In the genomic region with DNA sequence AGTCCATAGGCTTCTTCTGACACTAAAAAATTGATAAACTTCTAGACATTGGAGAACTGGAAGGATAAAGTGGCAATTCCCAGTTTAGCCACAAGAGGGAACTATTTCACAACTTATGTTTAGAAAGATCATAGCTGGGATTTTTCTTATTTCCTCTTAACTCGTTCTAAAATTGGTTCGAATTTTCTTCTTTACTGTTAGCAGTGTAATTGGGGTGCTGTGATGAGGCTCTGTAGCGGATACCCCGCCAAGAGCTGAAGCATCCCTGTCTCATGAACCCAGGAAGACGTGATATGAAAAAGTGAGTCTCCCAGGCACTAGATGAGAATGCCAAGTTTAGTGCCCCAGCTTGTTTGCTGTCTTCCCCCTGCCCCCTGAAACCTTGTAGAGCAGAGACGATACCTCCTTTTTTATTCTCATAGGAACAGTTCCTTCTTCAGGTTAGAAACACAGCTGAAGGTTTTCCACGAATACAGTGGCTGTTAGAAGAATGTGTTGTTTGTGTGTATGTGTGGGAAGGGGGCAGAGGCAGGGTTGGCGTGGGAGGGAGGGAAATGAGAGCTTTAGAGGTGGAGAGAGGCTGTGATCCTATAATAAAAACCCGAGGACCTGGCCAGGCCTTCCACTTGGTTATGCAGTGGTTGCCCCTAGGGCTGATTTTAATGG, we compare ENCODE assay signal across 7 cellular contexts.
DNase-seq lines count a peak whose midpoint lies in the region; ATAC-seq and TF ChIP-seq lines count a peak whose summit lies in the region.

No MANE protein-coding gene starts in this region.

- CTCF ChIA-PET in HEK293 (lab: Yijun Ruan, JAX), result interaction anchor here (0.5 to 4.7 kb wide), 41 partner anchors 9 to 1234 kb away, joined by 3 to 70 read pairs (median 4); no protein-coding TSS in a partner anchor

- H3K4me1 ChIP-seq in HEK293 (ENCODE audit: control insufficient read depth, insufficient read depth, low read length) (no peaks in the 10 kb centered on the region), NT2/D1 (ENCODE audit: insufficient read depth, insufficient read length) (no peaks in the 10 kb centered on the region), liver (ENCODE audit: control insufficient read depth in 4 of 4, insufficient read depth in 4 of 4, low read length in 3 of 4) (peaks cover 0 to 7% (median 6%) of the 10 kb centered on the region in 4 donors), upper lobe of right lung (peaks cover 8% of the 10 kb centered on the region)

- ATAC-seq in upper lobe of right lung (no peak), HG02938 (IDR thresholded peaks at IDR 0.05; ENCODE audit: unreplicated experiment) (no peak)

- H3K4me3 ChIP-seq in HEK293 (ENCODE audit: low read depth, low read length) (peak overlapping the region; percentile 23), NT2/D1 (ENCODE audit: insufficient read length, low read depth) (no peak overlapping the region), liver (ENCODE audit: low read depth in 1 of 3, low read length in 3 of 3) (peak overlapping the region in 1 of 3 donors; percentile 4), upper lobe of right lung (no peak overlapping the region)

- H3K27ac ChIP-seq in HEK293 (ENCODE audit: extremely low read depth, low read depth, low read length), result no peak overlapping the region
- H3K27ac ChIP-seq in liver (ENCODE audit: low read depth in 1 of 2, low read length in 2 of 2), result no peak overlapping the region
- H3K27ac ChIP-seq in upper lobe of right lung, result no peak overlapping the region

- peak overlapping the region; percentile 54 for H3K9ac ChIP-seq in NT2/D1 (ENCODE audit: insufficient read length, low read depth)
- peak overlapping the region in 1 of 2 donors; percentile 50 for H3K9ac ChIP-seq in liver (ENCODE audit: low read depth in 1 of 2, low read length in 2 of 2)

- intact Hi-C loops in upper lobe of right lung (cut with DNase I), result no loop called here

- H3K27me3 ChIP-seq in NT2/D1 (ENCODE audit: insufficient read depth, insufficient read length) (no peaks in the 10 kb centered on the region), liver (ENCODE audit: control insufficient read depth in 4 of 4, insufficient read depth in 4 of 4, low read length in 3 of 4) (no peaks in the 10 kb centered on the region), upper lobe of right lung (no peaks in the 10 kb centered on the region)

- H3K36me3 ChIP-seq in HEK293 (ENCODE audit: control insufficient read depth in 2 of 2, insufficient read depth in 1 of 2, low read length in 2 of 2), result no peaks in the 10 kb centered on the region
- no peaks in the 10 kb centered on the region for H3K36me3 ChIP-seq in NT2/D1 (ENCODE audit: insufficient read depth, insufficient read length, low read length)
- no peaks in the 10 kb centered on the region for H3K36me3 ChIP-seq in liver (ENCODE audit: control insufficient read depth in 4 of 4, insufficient read depth in 3 of 4, low read depth in 1 of 4, low read length in 3 of 4)
- no peaks in the 10 kb centered on the region for H3K36me3 ChIP-seq in upper lobe of right lung

- 12% methylated on average over 9 of the region's 9 CpGs for WGBS in liver

- TF ChIP-seq CTCF in HEK293 (tag by site-specific recombination; IDR thresholded peaks at IDR 0.05), result peak; percentile 26; the same call in 1 of the 2 replicates
- TF ChIP-seq CTCF in liver (IDR thresholded peaks at IDR 0.05; ENCODE audit: low read depth, low read length, missing input control), result peak; percentile 86
- TF ChIP-seq CTCF in upper lobe of right lung (IDR thresholded peaks at IDR 0.05), result peak; percentile 92

- peak; percentile 83 to 84 for TF ChIP-seq RAD21 in liver (IDR thresholded peaks at IDR 0.05)

- POLR2A ChIA-PET in HEK293 (lab: Yijun Ruan, JAX), result interaction anchor here (1.0 kb wide), 1 partner anchor 85 kb away, joined by 3 read pairs; a partner anchor contains a TSS

- DNase-seq in EH (ENCODE audit: low read depth) (peak; percentile 53), NT2/D1 (ENCODE audit: low read depth, low spot score) (peak; percentile 28), upper lobe of right lung (no peak)
- peak; percentile 34 for DNase-seq in central memory CD4-positive, alpha-beta T cell

- H3K9me3 ChIP-seq in HEK293 (ENCODE audit: control insufficient read depth, insufficient read depth, low read depth, low read length) (no peaks in the 10 kb centered on the region), NT2/D1 (ENCODE audit: insufficient read depth, low read length) (no peaks in the 10 kb centered on the region), liver (ENCODE audit: control insufficient read depth in 4 of 4, low read length in 3 of 4) (no peaks in the 10 kb centered on the region), upper lobe of right lung (no peaks in the 10 kb centered on the region)

TF ChIP-seq in HEK293, 187 proteins besides CTCF, POLR2A, EP300 and RAD21:
- TF ChIP-seq, protein P1, sequence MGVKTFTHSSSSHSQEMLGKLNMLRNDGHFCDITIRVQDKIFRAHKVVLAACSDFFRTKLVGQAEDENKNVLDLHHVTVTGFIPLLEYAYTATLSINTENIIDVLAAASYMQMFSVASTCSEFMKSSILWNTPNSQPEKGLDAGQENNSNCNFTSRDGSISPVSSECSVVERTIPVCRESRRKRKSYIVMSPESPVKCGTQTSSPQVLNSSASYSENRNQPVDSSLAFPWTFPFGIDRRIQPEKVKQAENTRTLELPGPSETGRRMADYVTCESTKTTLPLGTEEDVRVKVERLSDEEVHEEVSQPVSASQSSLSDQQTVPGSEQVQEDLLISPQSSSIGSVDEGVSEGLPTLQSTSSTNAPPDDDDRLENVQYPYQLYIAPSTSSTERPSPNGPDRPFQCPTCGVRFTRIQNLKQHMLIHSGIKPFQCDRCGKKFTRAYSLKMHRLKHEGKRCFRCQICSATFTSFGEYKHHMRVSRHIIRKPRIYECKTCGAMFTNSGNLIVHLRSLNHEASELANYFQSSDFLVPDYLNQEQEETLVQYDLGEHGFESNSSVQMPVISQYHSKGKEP (tag by site-specific recombination; IDR thresholded peaks at IDR 0.05), result no peak
- TF ChIP-seq SP2 (tag by site-specific recombination; IDR thresholded peaks at IDR 0.05) (no peak), ZNF266 (tag by site-specific recombination; IDR thresholded peaks at IDR 0.05; ENCODE audit: low read depth) (no peak), GLIS2 (tag by site-specific recombination; IDR thresholded peaks at IDR 0.05) (no peak), EGR2 (tag by site-specific recombination; IDR thresholded peaks at IDR 0.05; ENCODE audit: low read depth) (peak; percentile 80), ZFHX2 (tag by site-specific recombination; conservative IDR thresholded peaks at IDR 0.05) (peak; percentile 90), HOXC10 (CRISPR knock-in tag; IDR thresholded peaks at IDR 0.05) (no peak), ZNF423 (tag by site-specific recombination; IDR thresholded peaks at IDR 0.05) (no peak), ZNF654 (tag by site-specific recombination; IDR thresholded peaks at IDR 0.05; ENCODE audit: low read depth) (peak; percentile 82)
- TF ChIP-seq, protein P2, sequence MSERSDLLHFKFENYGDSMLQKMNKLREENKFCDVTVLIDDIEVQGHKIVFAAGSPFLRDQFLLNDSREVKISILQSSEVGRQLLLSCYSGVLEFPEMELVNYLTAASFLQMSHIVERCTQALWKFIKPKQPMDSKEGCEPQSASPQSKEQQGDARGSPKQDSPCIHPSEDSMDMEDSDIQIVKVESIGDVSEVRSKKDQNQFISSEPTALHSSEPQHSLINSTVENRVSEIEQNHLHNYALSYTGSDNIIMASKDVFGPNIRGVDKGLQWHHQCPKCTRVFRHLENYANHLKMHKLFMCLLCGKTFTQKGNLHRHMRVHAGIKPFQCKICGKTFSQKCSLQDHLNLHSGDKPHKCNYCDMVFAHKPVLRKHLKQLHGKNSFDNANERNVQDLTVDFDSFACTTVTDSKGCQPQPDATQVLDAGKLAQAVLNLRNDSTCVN (tag by site-specific recombination; optimal IDR thresholded peaks at IDR 0.05), result no peak

TF ChIP-seq in liver, 16 proteins besides CTCF, POLR2A, EP300 and RAD21 (continues in another document):
- TF ChIP-seq EGR1 (IDR thresholded peaks at IDR 0.05; ENCODE audit: low read depth in 2 of 2) (no peak), FOXA2 (IDR thresholded peaks at IDR 0.05) (no peak), NR2F2 (IDR thresholded peaks at IDR 0.05) (no peak), HNF4A (conservative IDR thresholded peaks at IDR 0.05) (no peak), RXRA (IDR thresholded peaks at IDR 0.05) (no peak), SP1 (IDR thresholded peaks at IDR 0.05) (no peak), YY1 (IDR thresholded peaks at IDR 0.05) (no peak), FOXA1 (IDR thresholded peaks at IDR 0.05) (no peak), JUND (IDR thresholded peaks at IDR 0.05) (no peak)
- TF ChIP-seq, protein P3, sequence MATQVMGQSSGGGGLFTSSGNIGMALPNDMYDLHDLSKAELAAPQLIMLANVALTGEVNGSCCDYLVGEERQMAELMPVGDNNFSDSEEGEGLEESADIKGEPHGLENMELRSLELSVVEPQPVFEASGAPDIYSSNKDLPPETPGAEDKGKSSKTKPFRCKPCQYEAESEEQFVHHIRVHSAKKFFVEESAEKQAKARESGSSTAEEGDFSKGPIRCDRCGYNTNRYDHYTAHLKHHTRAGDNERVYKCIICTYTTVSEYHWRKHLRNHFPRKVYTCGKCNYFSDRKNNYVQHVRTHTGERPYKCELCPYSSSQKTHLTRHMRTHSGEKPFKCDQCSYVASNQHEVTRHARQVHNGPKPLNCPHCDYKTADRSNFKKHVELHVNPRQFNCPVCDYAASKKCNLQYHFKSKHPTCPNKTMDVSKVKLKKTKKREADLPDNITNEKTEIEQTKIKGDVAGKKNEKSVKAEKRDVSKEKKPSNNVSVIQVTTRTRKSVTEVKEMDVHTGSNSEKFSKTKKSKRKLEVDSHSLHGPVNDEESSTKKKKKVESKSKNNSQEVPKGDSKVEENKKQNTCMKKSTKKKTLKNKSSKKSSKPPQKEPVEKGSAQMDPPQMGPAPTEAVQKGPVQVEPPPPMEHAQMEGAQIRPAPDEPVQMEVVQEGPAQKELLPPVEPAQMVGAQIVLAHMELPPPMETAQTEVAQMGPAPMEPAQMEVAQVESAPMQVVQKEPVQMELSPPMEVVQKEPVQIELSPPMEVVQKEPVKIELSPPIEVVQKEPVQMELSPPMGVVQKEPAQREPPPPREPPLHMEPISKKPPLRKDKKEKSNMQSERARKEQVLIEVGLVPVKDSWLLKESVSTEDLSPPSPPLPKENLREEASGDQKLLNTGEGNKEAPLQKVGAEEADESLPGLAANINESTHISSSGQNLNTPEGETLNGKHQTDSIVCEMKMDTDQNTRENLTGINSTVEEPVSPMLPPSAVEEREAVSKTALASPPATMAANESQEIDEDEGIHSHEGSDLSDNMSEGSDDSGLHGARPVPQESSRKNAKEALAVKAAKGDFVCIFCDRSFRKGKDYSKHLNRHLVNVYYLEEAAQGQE (IDR thresholded peaks at IDR 0.05), result no peak
- TF ChIP-seq, protein P4, sequence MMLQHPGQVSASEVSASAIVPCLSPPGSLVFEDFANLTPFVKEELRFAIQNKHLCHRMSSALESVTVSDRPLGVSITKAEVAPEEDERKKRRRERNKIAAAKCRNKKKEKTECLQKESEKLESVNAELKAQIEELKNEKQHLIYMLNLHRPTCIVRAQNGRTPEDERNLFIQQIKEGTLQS (IDR thresholded peaks at IDR 0.05), result no peak

Comparison
In these comparisons a context has a peak if more than half of its experiments do, and no peak if none do; other contexts are left out.
1. CTCF ChIP-seq: peak in every context shown above with its lines; median percentile 92 in upper lobe of right lung; 86 in liver; 26 in HEK293.